In genomic region chr17:13812350-13812749, GRCh38 we compare ENCODE assay signal across 9 cellular contexts.
"Had no signal": no experiment of that assay in that cellular context is flagged by ENCODE, and none has a peak within 500 bp of the region (broad histone marks: within the 10 kb centered on the region; RNA-seq: fewer than 3 reads in every experiment).

No MANE protein-coding gene starts in this region.

- H3K9me3 Mint-ChIP-seq: GM23338, HFFc6 had no signal

- H3K36me3 ChIP-seq: HAP-1 had no signal

- H3K4me1 Mint-ChIP-seq: GM23338 had no signal

- ATAC-seq: GM23338, HCT116, K562 had no signal

- FAIRE-seq: H1, H54, K562 had no signal

- H3K4me3 Mint-ChIP-seq: GM23338, HFFc6 had no signal

- H3K27ac Mint-ChIP-seq: GM23338, HFFc6 had no signal

- H3K4me1 ChIP-seq: HAP-1 had no signal

- H3K4me3 ChIP-seq: GM23338, HAP-1, K562 had no signal

- H2AFZ ChIP-seq: GM23338 had no signal

- H3K9me3 ChIP-seq: HAP-1 had no signal

- H3K4me2 ChIP-seq: GM23338 had no signal

- H3K27ac ChIP-seq: HL-60 had no signal

- DNase-seq: HFFc6, IMR-90 had no signal
